22 cellular contexts compared by ENCODE assay signal in genomic region chr13:79997244-79997643, GRCh38.
"Had no signal": no experiment of that assay in that cellular context is flagged by ENCODE, and none has a peak within 500 bp of the region (broad histone marks: within the 10 kb centered on the region; RNA-seq: fewer than 3 reads in every experiment).

No MANE protein-coding gene starts in this region.

- H3K9ac ChIP-seq: SK-N-SH had no signal

- H3K9me3 ChIP-seq: adrenal gland, body of pancreas, breast epithelium, SJSA1, SK-N-SH had no signal

- ATAC-seq: activated naive CD4-positive, alpha-beta T cell treated with anti-CD3 and anti-CD28 coated beads, Interleukin-2, amount 50 U/mL, for 72 hours; activated T-cell treated with anti-CD3 and anti-CD28 coated beads, Interleukin-2, amount 50 U/mL, for 4 hours; body of pancreas; Panc1 had no signal

- DNase-seq: activated CD4-positive, alpha-beta memory T cell treated with anti-CD3 and anti-CD28 coated beads for 36 hours; activated CD4-positive, alpha-beta T cell treated with anti-CD3 and anti-CD28 coated beads, Interleukin-2, amount 10 ng/mL, durations not matched to agents 7 days and 5 days; activated CD8-positive, alpha-beta memory T cell treated with anti-CD3 and anti-CD28 coated beads, Interleukin-2, amount 50 U/mL, for 4 hours; activated gamma-delta T cell treated with Interleukin-2 at 50 U/mL for 16 hours; activated naive CD4-positive, alpha-beta T cell treated with anti-CD3 and anti-CD28 coated beads for 36 hours; activated T-cell treated with anti-CD3 and anti-CD28 coated beads for 4 hours; activated T-cell treated with anti-CD3 and anti-CD28 coated beads, Interleukin-2, amount 50 U/mL, for 4 hours; adrenal gland; body of pancreas; NCI-H1048; NCI-H1105 treated with DMSO at 0.1 percent for 48 hours; NCI-H1436; NCI-H1694; NCI-H1930; NCI-H345; NCI-H524 treated with DMSO at 0.1 percent for 48 hours; SHP77; SK-N-SH had no signal

- H3K27me3 ChIP-seq: adrenal gland, body of pancreas, breast epithelium, SJSA1 had no signal

- H3K27ac ChIP-seq: adrenal gland, body of pancreas, breast epithelium, SJSA1 had no signal

- H3K4me1 ChIP-seq: body of pancreas, breast epithelium had no signal

- H3K36me3 ChIP-seq: adrenal gland, breast epithelium, SJSA1 had no signal

- H3K4me3 ChIP-seq: adrenal gland, body of pancreas, breast epithelium, SJSA1 had no signal

- H3K4me2 ChIP-seq: SK-N-SH had no signal
